ENCODE assay signal across 2 cellular contexts in the genomic region with DNA sequence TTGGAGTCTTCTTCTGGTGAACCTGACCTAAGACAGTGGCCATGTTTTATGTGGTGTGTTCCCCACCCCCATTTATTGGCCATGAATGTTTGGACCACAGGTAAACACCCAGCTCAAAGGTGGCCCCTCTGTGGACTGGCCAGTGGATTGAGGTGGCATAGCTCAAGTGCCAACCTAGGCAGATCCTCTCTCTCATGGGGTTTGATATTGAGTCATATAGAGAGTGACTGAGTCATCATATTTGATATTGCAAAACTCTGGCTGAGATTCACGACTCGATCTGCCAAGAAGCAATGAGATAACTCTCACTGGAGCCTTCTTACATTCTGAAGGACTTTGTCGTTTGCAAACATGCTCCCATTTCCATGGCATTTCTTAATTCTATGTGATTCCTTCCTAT.
TF ChIP-seq lines count a peak whose summit lies in the region.

No MANE protein-coding gene starts in this region.

TF ChIP-seq in SK-N-SH treated with all-trans-retinoic acid at 6 μM for 48 hours, 23 proteins besides CTCF, POLR2A, EP300 and RAD21 (continued from another document):
- TF ChIP-seq, protein P1, sequence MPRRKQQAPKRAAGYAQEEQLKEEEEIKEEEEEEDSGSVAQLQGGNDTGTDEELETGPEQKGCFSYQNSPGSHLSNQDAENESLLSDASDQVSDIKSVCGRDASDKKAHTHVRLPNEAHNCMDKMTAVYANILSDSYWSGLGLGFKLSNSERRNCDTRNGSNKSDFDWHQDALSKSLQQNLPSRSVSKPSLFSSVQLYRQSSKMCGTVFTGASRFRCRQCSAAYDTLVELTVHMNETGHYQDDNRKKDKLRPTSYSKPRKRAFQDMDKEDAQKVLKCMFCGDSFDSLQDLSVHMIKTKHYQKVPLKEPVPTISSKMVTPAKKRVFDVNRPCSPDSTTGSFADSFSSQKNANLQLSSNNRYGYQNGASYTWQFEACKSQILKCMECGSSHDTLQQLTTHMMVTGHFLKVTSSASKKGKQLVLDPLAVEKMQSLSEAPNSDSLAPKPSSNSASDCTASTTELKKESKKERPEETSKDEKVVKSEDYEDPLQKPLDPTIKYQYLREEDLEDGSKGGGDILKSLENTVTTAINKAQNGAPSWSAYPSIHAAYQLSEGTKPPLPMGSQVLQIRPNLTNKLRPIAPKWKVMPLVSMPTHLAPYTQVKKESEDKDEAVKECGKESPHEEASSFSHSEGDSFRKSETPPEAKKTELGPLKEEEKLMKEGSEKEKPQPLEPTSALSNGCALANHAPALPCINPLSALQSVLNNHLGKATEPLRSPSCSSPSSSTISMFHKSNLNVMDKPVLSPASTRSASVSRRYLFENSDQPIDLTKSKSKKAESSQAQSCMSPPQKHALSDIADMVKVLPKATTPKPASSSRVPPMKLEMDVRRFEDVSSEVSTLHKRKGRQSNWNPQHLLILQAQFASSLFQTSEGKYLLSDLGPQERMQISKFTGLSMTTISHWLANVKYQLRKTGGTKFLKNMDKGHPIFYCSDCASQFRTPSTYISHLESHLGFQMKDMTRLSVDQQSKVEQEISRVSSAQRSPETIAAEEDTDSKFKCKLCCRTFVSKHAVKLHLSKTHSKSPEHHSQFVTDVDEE (CRISPR knock-in tag; IDR thresholded peaks at IDR 0.05): no peak
- TF ChIP-seq CSDC2 (CRISPR knock-in tag; IDR thresholded peaks at IDR 0.05) (no peak), TOX (CRISPR knock-in tag; IDR thresholded peaks at IDR 0.05; ENCODE audit: borderline replicate concordance) (no peak)

TF ChIP-seq in GM23338, 12 proteins besides CTCF, POLR2A, EP300 and RAD21 (continued from another document):
- TF ChIP-seq, protein P2, sequence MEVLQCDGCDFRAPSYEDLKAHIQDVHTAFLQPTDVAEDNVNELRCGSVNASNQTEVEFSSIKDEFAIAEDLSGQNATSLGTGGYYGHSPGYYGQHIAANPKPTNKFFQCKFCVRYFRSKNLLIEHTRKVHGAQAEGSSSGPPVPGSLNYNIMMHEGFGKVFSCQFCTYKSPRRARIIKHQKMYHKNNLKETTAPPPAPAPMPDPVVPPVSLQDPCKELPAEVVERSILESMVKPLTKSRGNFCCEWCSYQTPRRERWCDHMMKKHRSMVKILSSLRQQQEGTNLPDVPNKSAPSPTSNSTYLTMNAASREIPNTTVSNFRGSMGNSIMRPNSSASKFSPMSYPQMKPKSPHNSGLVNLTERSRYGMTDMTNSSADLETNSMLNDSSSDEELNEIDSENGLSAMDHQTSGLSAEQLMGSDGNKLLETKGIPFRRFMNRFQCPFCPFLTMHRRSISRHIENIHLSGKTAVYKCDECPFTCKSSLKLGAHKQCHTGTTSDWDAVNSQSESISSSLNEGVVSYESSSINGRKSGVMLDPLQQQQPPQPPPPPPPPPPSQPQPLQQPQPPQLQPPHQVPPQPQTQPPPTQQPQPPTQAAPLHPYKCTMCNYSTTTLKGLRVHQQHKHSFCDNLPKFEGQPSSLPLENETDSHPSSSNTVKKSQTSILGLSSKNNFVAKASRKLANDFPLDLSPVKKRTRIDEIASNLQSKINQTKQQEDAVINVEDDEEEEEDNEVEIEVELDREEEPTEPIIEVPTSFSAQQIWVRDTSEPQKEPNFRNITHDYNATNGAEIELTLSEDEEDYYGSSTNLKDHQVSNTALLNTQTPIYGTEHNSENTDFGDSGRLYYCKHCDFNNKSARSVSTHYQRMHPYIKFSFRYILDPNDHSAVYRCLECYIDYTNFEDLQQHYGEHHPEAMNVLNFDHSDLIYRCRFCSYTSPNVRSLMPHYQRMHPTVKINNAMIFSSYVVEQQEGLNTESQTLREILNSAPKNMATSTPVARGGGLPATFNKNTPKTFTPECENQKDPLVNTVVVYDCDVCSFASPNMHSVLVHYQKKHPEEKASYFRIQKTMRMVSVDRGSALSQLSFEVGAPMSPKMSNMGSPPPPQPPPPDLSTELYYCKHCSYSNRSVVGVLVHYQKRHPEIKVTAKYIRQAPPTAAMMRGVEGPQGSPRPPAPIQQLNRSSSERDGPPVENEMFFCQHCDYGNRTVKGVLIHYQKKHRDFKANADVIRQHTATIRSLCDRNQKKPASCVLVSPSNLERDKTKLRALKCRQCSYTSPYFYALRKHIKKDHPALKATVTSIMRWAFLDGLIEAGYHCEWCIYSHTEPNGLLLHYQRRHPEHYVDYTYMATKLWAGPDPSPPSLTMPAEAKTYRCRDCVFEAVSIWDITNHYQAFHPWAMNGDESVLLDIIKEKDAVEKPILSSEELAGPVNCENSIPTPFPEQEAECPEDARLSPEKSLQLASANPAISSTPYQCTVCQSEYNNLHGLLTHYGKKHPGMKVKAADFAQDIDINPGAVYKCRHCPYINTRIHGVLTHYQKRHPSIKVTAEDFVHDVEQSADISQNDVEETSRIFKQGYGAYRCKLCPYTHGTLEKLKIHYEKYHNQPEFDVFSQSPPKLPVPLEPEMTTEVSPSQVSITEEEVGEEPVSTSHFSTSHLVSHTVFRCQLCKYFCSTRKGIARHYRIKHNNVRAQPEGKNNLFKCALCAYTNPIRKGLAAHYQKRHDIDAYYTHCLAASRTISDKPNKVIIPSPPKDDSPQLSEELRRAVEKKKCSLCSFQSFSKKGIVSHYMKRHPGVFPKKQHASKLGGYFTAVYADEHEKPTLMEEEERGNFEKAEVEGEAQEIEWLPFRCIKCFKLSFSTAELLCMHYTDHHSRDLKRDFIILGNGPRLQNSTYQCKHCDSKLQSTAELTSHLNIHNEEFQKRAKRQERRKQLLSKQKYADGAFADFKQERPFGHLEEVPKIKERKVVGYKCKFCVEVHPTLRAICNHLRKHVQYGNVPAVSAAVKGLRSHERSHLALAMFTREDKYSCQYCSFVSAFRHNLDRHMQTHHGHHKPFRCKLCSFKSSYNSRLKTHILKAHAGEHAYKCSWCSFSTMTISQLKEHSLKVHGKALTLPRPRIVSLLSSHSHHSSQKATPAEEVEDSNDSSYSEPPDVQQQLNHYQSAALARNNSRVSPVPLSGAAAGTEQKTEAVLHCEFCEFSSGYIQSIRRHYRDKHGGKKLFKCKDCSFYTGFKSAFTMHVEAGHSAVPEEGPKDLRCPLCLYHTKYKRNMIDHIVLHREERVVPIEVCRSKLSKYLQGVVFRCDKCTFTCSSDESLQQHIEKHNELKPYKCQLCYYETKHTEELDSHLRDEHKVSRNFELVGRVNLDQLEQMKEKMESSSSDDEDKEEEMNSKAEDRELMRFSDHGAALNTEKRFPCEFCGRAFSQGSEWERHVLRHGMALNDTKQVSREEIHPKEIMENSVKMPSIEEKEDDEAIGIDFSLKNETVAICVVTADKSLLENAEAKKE (CRISPR knock-in tag; IDR thresholded peaks at IDR 0.05): no peak
- no peak for TF ChIP-seq POLR2AphosphoS5 (IDR thresholded peaks at IDR 0.05; ENCODE audit: low read depth)
- TF ChIP-seq EZH2phosphoT487 (IDR thresholded peaks at IDR 0.05; ENCODE audit: unreplicated experiment): no peak
